8 cellular contexts compared by ENCODE assay signal in the genomic region with DNA sequence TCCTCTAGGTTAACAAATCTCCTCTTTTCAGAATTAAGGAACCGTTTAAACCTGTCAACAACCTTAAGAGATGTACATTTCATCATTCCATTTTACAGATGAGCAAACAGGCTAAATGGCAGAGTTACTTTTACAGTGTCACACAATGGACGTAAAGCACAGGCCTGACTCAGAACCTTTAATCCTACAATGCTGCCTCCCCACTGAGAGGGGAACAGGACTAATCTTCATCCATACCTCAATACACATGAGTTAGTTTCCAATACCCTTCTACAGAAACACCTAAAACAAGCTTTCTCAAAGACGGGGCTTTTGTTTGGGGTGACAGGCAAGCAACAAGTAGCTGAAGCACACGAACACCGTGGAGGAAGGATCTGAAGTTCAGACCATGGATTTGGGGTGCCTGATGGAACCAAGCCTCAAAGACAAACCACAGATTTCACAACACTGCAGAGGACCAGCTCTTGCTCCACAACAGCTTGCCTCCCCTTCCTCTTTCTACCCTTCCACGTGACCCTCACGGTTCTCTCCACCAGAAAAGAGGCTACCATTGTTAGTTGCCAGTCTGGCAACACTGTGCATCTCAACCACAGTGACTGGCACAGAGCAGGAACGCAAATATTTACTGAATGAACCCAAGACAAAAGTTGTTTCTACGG. TPM values are rescaled to one million over a fixed set of nuclear protein-coding genes. Genes with fewer than 3 reads are reported as not detected.
DNase-seq lines count a peak whose midpoint lies in the region; TF ChIP-seq lines count a peak whose summit lies in the region.

No MANE protein-coding gene starts in this region.

- H3K9me3 ChIP-seq in BE2C = peaks cover 12% of the 10 kb centered on the region
- H3K9me3 ChIP-seq in Loucy (ENCODE audit: insufficient read depth, low read depth, low read length) = no peaks in the 10 kb centered on the region
- peaks cover 0 to 5% (median 0%) of the 10 kb centered on the region in 4 donors for H3K9me3 ChIP-seq in tibial nerve

- H3K36me3 Mint-ChIP-seq in MCF 10A (ENCODE audit: insufficient read depth, unreplicated experiment) = no peaks in the 10 kb centered on the region

- no TSS peak for BruUV-seq in MCF 10A (replicated peaks; lab: Mats Ljungman, UMichigan)

- CTCF ChIA-PET in MCF 10A (lab: Yijun Ruan, JAX) = no interaction called here

- peak; percentile 21 to 44 for TF ChIP-seq POLR2A in tibial nerve (IDR thresholded peaks at IDR 0.05)

- no peaks in the 10 kb centered on the region for H3K9me2 ChIP-seq in Loucy (replicated peaks; ENCODE audit: low read depth, low read length)

- H3K4me1 Mint-ChIP-seq in MCF 10A (ENCODE audit: insufficient read depth, unreplicated experiment) = peaks cover 28% of the 10 kb centered on the region

- peaks cover 12% of the 10 kb centered on the region for H4K20me1 ChIP-seq in Loucy (ENCODE audit: insufficient read depth, low read length, poor library complexity, severe bottlenecking)

- no peaks in the 10 kb centered on the region for H3F3A ChIP-seq in Loucy (ENCODE audit: low read depth)

- peak overlapping the region; percentile 95 for H3K4me3 Mint-ChIP-seq in MCF 10A (ENCODE audit: unreplicated experiment)

- no peak for DNase-seq in BE2C
- peak; percentile 33 for DNase-seq in MCF 10A (ENCODE audit: unreplicated experiment)
- peak; percentile 97 for DNase-seq in medulla oblongata (ENCODE audit: extremely low spot score)
- DNase-seq in tibial nerve (ENCODE audit: low spot score in 2 of 2) = peak in 1 of 2 donors; percentile 70
- DNase-seq in kidney glomerular epithelial cell (lab: John Stamatoyannopoulos, UW) = no peak
- no peak for DNase-seq in COLO829 (ENCODE audit: low spot score)
- DNase-seq in T-helper 9 cell = no peak

- peaks cover 8% of the 10 kb centered on the region for H3K9me3 Mint-ChIP-seq in MCF 10A (ENCODE audit: unreplicated experiment)

- peak overlapping the region; percentile 95 for H3K4me2 ChIP-seq in Loucy (ENCODE audit: low read depth, low read length, poor library complexity, severe bottlenecking)

- TF ChIP-seq EP300 in tibial nerve (IDR thresholded peaks at IDR 0.05) = peak in 1 of 2 donors; percentile 84

- peak overlapping the region; percentile 87 for H3K27ac Mint-ChIP-seq in MCF 10A (ENCODE audit: low read depth, unreplicated experiment)

- 25 to 33% methylated on average over 9 of the region's 9 CpGs for WGBS in tibial nerve, 2 donors

- POLR2A ChIA-PET in MCF 10A (lab: Yijun Ruan, JAX) = interaction anchor here (0.6 to 2.4 kb wide), 7 partner anchors 10 to 156 kb away, joined by 3 to 15 read pairs (median 3); a partner anchor contains a TSS

- intact Hi-C loops in MCF 10A (cut with micrococcal nuclease) = loop anchor here (5.0 to 10.0 kb wide), 2 partner anchors 162 to 445 kb away; a partner anchor contains a TSS

- H3K4me1 ChIP-seq in BE2C (no peaks in the 10 kb centered on the region), Loucy (ENCODE audit: insufficient read depth, low read length, poor library complexity, severe bottlenecking) (peaks cover 11% of the 10 kb centered on the region), tibial nerve (peaks cover 0 to 43% (median 22%) of the 10 kb centered on the region in 4 donors)

- peak overlapping the region; percentile 91 to 99 (median 96) for H3K27ac ChIP-seq in tibial nerve

- H3K27me3 Mint-ChIP-seq in MCF 10A (ENCODE audit: insufficient read depth, unreplicated experiment) = no peaks in the 10 kb centered on the region

- H3K9ac ChIP-seq in Loucy (ENCODE audit: low read depth, low read length, poor library complexity, severe bottlenecking) = peak overlapping the region; percentile 88

- no peaks in the 10 kb centered on the region; the same call in 1 of the 2 replicates for H3K36me3 ChIP-seq in BE2C
- H3K36me3 ChIP-seq in Loucy (ENCODE audit: insufficient read depth, low read length) = no peaks in the 10 kb centered on the region; the same call in 1 of the 2 replicates
- H3K36me3 ChIP-seq in tibial nerve = no peaks in the 10 kb centered on the region

- H3K79me2 ChIP-seq in Loucy (ENCODE audit: insufficient read depth, low read length) = peaks cover 66% of the 10 kb centered on the region

- peaks cover 24% of the 10 kb centered on the region for H3K27me3 ChIP-seq in BE2C
- no peaks in the 10 kb centered on the region for H3K27me3 ChIP-seq in Loucy (ENCODE audit: insufficient read depth, low read length, poor library complexity, severe bottlenecking)
- H3K27me3 ChIP-seq in tibial nerve = no peaks in the 10 kb centered on the region

- H2AFZ ChIP-seq in Loucy (ENCODE audit: low read length) = no peak overlapping the region

- no peak for TF ChIP-seq CTCF in BE2C (IDR thresholded peaks at IDR 0.05; ENCODE audit: low read depth, low read length)
- TF ChIP-seq CTCF in Loucy (conservative IDR thresholded peaks at IDR 0.05; ENCODE audit: low read length) = no peak
- TF ChIP-seq CTCF in MCF 10A (IDR thresholded peaks at IDR 0.05; ENCODE audit: unreplicated experiment) = no peak
- TF ChIP-seq CTCF in tibial nerve (IDR thresholded peaks at IDR 0.05) = no peak

- H3K4me3 ChIP-seq in BE2C (ENCODE audit: low read depth, low read length) (peak overlapping the region; percentile 76; the same call in 1 of the 2 replicates), Loucy (ENCODE audit: low read length, poor library complexity, severe bottlenecking) (peak overlapping the region; percentile 93), tibial nerve (peak overlapping the region; percentile 73 to 95 (median 90))

RNA-seq across cellular contexts. Expression of a gene that starts 1.8 kb away (rescaled TPM):
- 26.7 TPM for polyA plus RNA-seq in BE2C (2012; ENCODE audit: insufficient read depth, insufficient read length, low read depth)
- 31.8 and 34.0 TPM in 2 replicates for total RNA-seq in MCF 10A (2022)
- 100 to 1,000 TPM; 121 to 150 (median 143) TPM for total RNA-seq in tibial nerve

Comparison
In these comparisons a context has a peak if more than half of its experiments do, and no peak if none do; other contexts are left out.
1. DNase-seq: peak in MCF 10A (single experiment) and medulla oblongata (single experiment); none in BE2C (single experiment), kidney glomerular epithelial cell (single experiment), COLO829 (single experiment) and T-helper 9 cell (single experiment).
2. Peak in every context shown above with its lines, with median percentiles within 50 percentile points of each other: H3K4me3 ChIP-seq.